1 cellular context compared by ENCODE assay signal in genomic region chr17:14300628-14301278, GRCh38.
TF ChIP-seq lines count a peak whose summit lies in the region.

HS3ST3B1 (plus strand) TSS chr17:14301081; CDS start chr17:14301519, 438 bp downstream.

TF ChIP-seq in H1, 55 proteins besides CTCF, POLR2A, EP300 and RAD21 (continued from another document):
- TF ChIP-seq RBBP5 (IDR thresholded peaks at IDR 0.05; ENCODE audit: borderline replicate concordance, low read depth, low read length) (no peak), TAF7 (optimal IDR thresholded peaks at IDR 0.05; ENCODE audit: borderline replicate concordance, low read depth, low read length) (peak; percentile 81), PHF8 (conservative IDR thresholded peaks at IDR 0.05; ENCODE audit: low read depth, low read length) (peak; percentile 48; the same call in 1 of the 2 replicates)
TF ChIP-seq in H1: peak in this region for 14.
